9 cellular contexts compared by ENCODE assay signal in genomic region chr21:31554511-31555022, GRCh38.
A peak's percentile ranks its signal among the peaks of the same experiment; 100 is the strongest.
DNase-seq lines count a peak whose midpoint lies in the region; ATAC-seq, FAIRE-seq and TF ChIP-seq lines count a peak whose summit lies in the region.
"Had no signal": no experiment of that assay in that cellular context is flagged by ENCODE, and none has a peak within 500 bp of the region (broad histone marks: within the 10 kb centered on the region; RNA-seq: fewer than 3 reads in every experiment).

No MANE protein-coding gene starts in this region.

- no peaks in the 10 kb centered on the region for H3K9me3 ChIP-seq in kidney (ENCODE audit: control insufficient read depth in 1 of 2, low read length in 2 of 2)
- no peaks in the 10 kb centered on the region for H3K9me3 ChIP-seq in small intestine (ENCODE audit: control insufficient read depth, low read depth)

- H3K36me3 ChIP-seq in kidney (ENCODE audit: control insufficient read depth in 1 of 2, insufficient read depth in 2 of 2, low read length in 2 of 2) (no peaks in the 10 kb centered on the region), small intestine (ENCODE audit: control insufficient read depth in 2 of 2, insufficient read depth in 2 of 2, low read length in 2 of 2) (no peaks in the 10 kb centered on the region)

- DNase-seq in activated CD8-positive, alpha-beta memory T cell treated with anti-CD3 and anti-CD28 coated beads, Interleukin-2, amount 50 U/mL, for 4 hours = peak; percentile 32
- DNase-seq in kidney (peak; percentile 3), NCI-H446 (lab: John Stamatoyannopoulos, UW) (no peak), OCI-M1 (lab: John Stamatoyannopoulos, UW) (no peak), small intestine (no peak), NCI-H1436 (lab: John Stamatoyannopoulos, UW) (no peak)

- no peak overlapping the region for H3K27ac ChIP-seq in kidney (ENCODE audit: low read depth in 2 of 2, low read length in 2 of 2)
- no peak overlapping the region for H3K27ac ChIP-seq in small intestine (ENCODE audit: low read depth in 1 of 2, low read length in 1 of 2)

- H3K9ac ChIP-seq in kidney (ENCODE audit: low read length in 2 of 2) = no peak overlapping the region

- WGBS in small intestine, 3 donors = 56 to 76% (median 61%) methylated on average over 7 of the region's 7 CpGs

- ATAC-seq in GM19395 (IDR thresholded peaks at IDR 0.05; ENCODE audit: unreplicated experiment) (peak; percentile 77), HG03280 (IDR thresholded peaks at IDR 0.05; ENCODE audit: unreplicated experiment) (peak; percentile 42)

- intact Hi-C loops in kidney (cut with DNase I) = no loop called here

- H3K4me1 ChIP-seq in kidney (ENCODE audit: control insufficient read depth in 1 of 2, insufficient read depth in 1 of 2, low read depth in 1 of 2, low read length in 2 of 2) (peaks cover 0 to 9% of the 10 kb centered on the region in 2 donors), small intestine (ENCODE audit: control insufficient read depth in 2 of 2, insufficient read depth in 1 of 2, low read depth in 1 of 2, low read length in 1 of 2) (no peaks in the 10 kb centered on the region)

- peaks cover 6 to 11% of the 10 kb centered on the region in 2 donors for H3K27me3 ChIP-seq in small intestine (ENCODE audit: control insufficient read depth in 2 of 2, insufficient read depth in 2 of 2, low read length in 2 of 2)

- H3K4me3 ChIP-seq in kidney (ENCODE audit: low read length in 2 of 2) = no peak overlapping the region
- no peak overlapping the region for H3K4me3 ChIP-seq in small intestine (ENCODE audit: low read depth in 1 of 2, low read length in 2 of 2)

- no peak for FAIRE-seq in kidney (lab: Jason Lieb, UNC)
- FAIRE-seq in small intestine (lab: Jason Lieb, UNC) = no peak
- FAIRE-seq: islet of Langerhans had no signal

- no peak for TF ChIP-seq CTCF in kidney (IDR thresholded peaks at IDR 0.05; ENCODE audit: borderline replicate concordance, extremely low read depth, insufficient read depth)

Comparison
In these comparisons a context has a peak if more than half of its experiments do, and no peak if none do; other contexts are left out.
1. DNase-seq: peak in activated CD8-positive, alpha-beta memory T cell treated with anti-CD3 and anti-CD28 coated beads, Interleukin-2, amount 50 U/mL, for 4 hours (single experiment) and kidney (single experiment); none in NCI-H446 (0 of 2), OCI-M1 (single experiment), small intestine (single experiment) and NCI-H1436 (single experiment).